9 cellular contexts compared by ENCODE assay signal in the genomic region with DNA sequence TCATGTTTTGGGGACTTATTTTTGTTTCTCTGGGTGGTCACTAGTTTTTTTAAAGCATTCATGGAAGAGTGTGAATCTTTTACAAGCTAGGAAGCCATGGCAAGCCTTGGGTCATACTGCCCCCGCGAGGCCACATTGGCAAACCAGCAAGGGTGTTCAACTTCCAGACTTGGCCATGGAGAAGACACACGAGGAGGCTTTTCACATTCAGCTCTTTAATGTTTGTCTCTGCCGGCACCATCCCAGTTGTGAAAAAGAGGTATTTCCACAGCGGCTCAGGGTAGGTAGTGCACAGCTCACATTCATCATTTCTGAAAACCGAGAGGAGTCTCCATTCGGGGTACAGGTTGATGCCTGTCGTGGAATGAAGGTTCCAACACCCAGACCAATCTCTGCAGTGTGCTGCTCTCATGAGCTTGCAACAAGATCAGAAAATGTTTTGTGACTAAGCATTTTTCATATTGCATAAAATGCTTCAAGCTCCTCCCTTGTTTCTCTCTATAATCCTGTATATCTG. TPM values are rescaled to one million over a fixed set of nuclear protein-coding genes. Genes with fewer than 3 reads are reported as not detected.
DNase-seq lines count a peak whose midpoint lies in the region; ATAC-seq and TF ChIP-seq lines count a peak whose summit lies in the region.
"Had no signal": no experiment of that assay in that cellular context is flagged by ENCODE, and none has a peak within 500 bp of the region (broad histone marks: within the 10 kb centered on the region; RNA-seq: fewer than 3 reads in every experiment).

No MANE protein-coding gene starts in this region.

- DNase-seq in MM.1S (peak; percentile 80), dermis blood vessel endothelial cell (peak; percentile 74), lung (ENCODE audit: low spot score) (peak; percentile 75), putamen (ENCODE audit: low spot score) (no peak), NCI-H2029 (lab: John Stamatoyannopoulos, UW) (no peak)
- peak; percentile 90 for DNase-seq in activated CD4-positive, alpha-beta T cell treated with anti-CD3 and anti-CD28 coated beads, Interleukin-2, amount 10 ng/mL, durations not matched to agents 24 days and 14 days
- DNase-seq in stimulated activated CD8-positive, alpha-beta memory T cell treated with anti-CD3 and anti-CD28 coated beads, Interleukin-4, amount 100 ng/mL, for 24 hours (ENCODE audit: low read depth) = peak; percentile 56

- H3K9me3 ChIP-seq in DOHH2 (ENCODE audit: control insufficient read depth, insufficient read depth, low read length) = no peaks in the 10 kb centered on the region
- no peaks in the 10 kb centered on the region for H3K9me3 ChIP-seq in MM.1S (replicated peaks; ENCODE audit: insufficient read depth, low read length)
- H3K9me3 ChIP-seq in lung (ENCODE audit: control insufficient read depth in 2 of 2, insufficient read depth in 1 of 2, low read length in 1 of 2) = no peaks in the 10 kb centered on the region
- H3K9me3 ChIP-seq: SJSA1 had no signal

- TF ChIP-seq CTCF in DOHH2 (IDR thresholded peaks at IDR 0.05; ENCODE audit: low read depth, low read length, poor library complexity, severe bottlenecking) (peak; percentile 84), MM.1S (IDR thresholded peaks at IDR 0.05; ENCODE audit: low read length) (peak; percentile 92), lung (IDR thresholded peaks at IDR 0.05; ENCODE audit: control extremely low read depth, extremely low read depth) (peak; percentile 67)

- peak overlapping the region; percentile 27 for H2AFZ ChIP-seq in MM.1S (ENCODE audit: low read length)

- no peaks in the 10 kb centered on the region for H3F3A ChIP-seq in DOHH2 (ENCODE audit: control insufficient read depth, insufficient read depth)
- H3F3A ChIP-seq in MM.1S (ENCODE audit: insufficient read depth, low read length) = peaks cover 30% of the 10 kb centered on the region

- intact Hi-C loops in activated CD4-positive, alpha-beta T cell treated with anti-CD3 and anti-CD28 coated beads, Interleukin-2, amount 10 ng/mL, durations not matched to agents 24 days and 14 days (cut with micrococcal nuclease) = loop anchor here (1.0 to 10.0 kb wide), 4 partner anchors 62 to 614 kb away; no protein-coding TSS in a partner anchor

- no peak overlapping the region for H3K9ac ChIP-seq in MM.1S (ENCODE audit: low read length)

- no peak overlapping the region for H3K4me2 ChIP-seq in DOHH2 (ENCODE audit: low read length)
- H3K4me2 ChIP-seq in MM.1S (ENCODE audit: low read depth, low read length) = peak overlapping the region; percentile 47

- no peak overlapping the region for H3K27ac ChIP-seq in DOHH2 (ENCODE audit: low read depth, low read length)
- H3K27ac ChIP-seq in MM.1S (ENCODE audit: low read length) = peak overlapping the region; percentile 12; the same call in 1 of the 2 replicates
- H3K27ac ChIP-seq in lung (ENCODE audit: low read depth in 1 of 2, low read length in 1 of 2) = no peak overlapping the region
- H3K27ac ChIP-seq: SJSA1 had no signal

- H3K4me3 ChIP-seq in DOHH2 (ENCODE audit: low read length) (no peak overlapping the region), MM.1S (ENCODE audit: low read length) (no peak overlapping the region), lung (no peak overlapping the region)
- H3K4me3 ChIP-seq: SJSA1 had no signal

- whole genome bisulfite sequencing in lung, 2 donors = 46% methylated on average over 8 of the region's 8 CpGs

- H3K36me3 Mint-ChIP-seq in activated CD4-positive, alpha-beta T cell treated with anti-CD3 and anti-CD28 coated beads, Interleukin-2, amount 10 ng/mL, durations not matched to agents 24 days and 14 days (ENCODE audit: low read depth) = peaks cover 7% of the 10 kb centered on the region

- H3K27me3 ChIP-seq in DOHH2 (ENCODE audit: control insufficient read depth, low read length) = peaks cover 21% of the 10 kb centered on the region
- H3K27me3 ChIP-seq in MM.1S (replicated peaks; ENCODE audit: insufficient read depth, low read length) = no peaks in the 10 kb centered on the region
- H3K27me3 ChIP-seq in lung (ENCODE audit: control insufficient read depth, insufficient read depth) = no peaks in the 10 kb centered on the region
- H3K27me3 ChIP-seq: SJSA1 had no signal

- peaks cover 23% of the 10 kb centered on the region for H3K27me3 Mint-ChIP-seq in activated CD4-positive, alpha-beta T cell treated with anti-CD3 and anti-CD28 coated beads, Interleukin-2, amount 10 ng/mL, durations not matched to agents 24 days and 14 days

- no peak overlapping the region for H3K4me3 Mint-ChIP-seq in activated CD4-positive, alpha-beta T cell treated with anti-CD3 and anti-CD28 coated beads, Interleukin-2, amount 10 ng/mL, durations not matched to agents 24 days and 14 days

- H3K9me3 Mint-ChIP-seq in activated CD4-positive, alpha-beta T cell treated with anti-CD3 and anti-CD28 coated beads, Interleukin-2, amount 10 ng/mL, durations not matched to agents 24 days and 14 days = no peaks in the 10 kb centered on the region

- H4K20me1 ChIP-seq in DOHH2 (ENCODE audit: control insufficient read depth, insufficient read depth, low read depth, low read length) (no peaks in the 10 kb centered on the region), MM.1S (ENCODE audit: insufficient read depth, low read length) (no peaks in the 10 kb centered on the region)

- no peaks in the 10 kb centered on the region for H3K79me2 ChIP-seq in DOHH2 (ENCODE audit: control insufficient read depth, low read length)
- H3K79me2 ChIP-seq in MM.1S (ENCODE audit: low read length) = no peaks in the 10 kb centered on the region

- H3K4me1 Mint-ChIP-seq in activated CD4-positive, alpha-beta T cell treated with anti-CD3 and anti-CD28 coated beads, Interleukin-2, amount 10 ng/mL, durations not matched to agents 24 days and 14 days = peaks cover 42% of the 10 kb centered on the region

- peaks cover 3% of the 10 kb centered on the region for H3K4me1 ChIP-seq in DOHH2 (ENCODE audit: control insufficient read depth, low read length)
- H3K4me1 ChIP-seq in MM.1S (ENCODE audit: low read length) = peaks cover 56% of the 10 kb centered on the region
- peaks cover 0 to 11% of the 10 kb centered on the region in 2 donors for H3K4me1 ChIP-seq in lung (ENCODE audit: control insufficient read depth in 2 of 2, insufficient read depth in 2 of 2, low read length in 2 of 2)

- no peak for ATAC-seq in lung (ENCODE audit: insufficient read depth, low FRiP score)

- H3K36me3 ChIP-seq in DOHH2 (ENCODE audit: control insufficient read depth, low read length) = no peaks in the 10 kb centered on the region
- no peaks in the 10 kb centered on the region for H3K36me3 ChIP-seq in MM.1S (replicated peaks; ENCODE audit: insufficient read depth, low read length)
- no peaks in the 10 kb centered on the region for H3K36me3 ChIP-seq in lung (ENCODE audit: control insufficient read depth in 2 of 2, insufficient read depth in 2 of 2, low read length in 2 of 2)
- H3K36me3 ChIP-seq: SJSA1 had no signal

- peak overlapping the region; percentile 57 for H3K27ac Mint-ChIP-seq in activated CD4-positive, alpha-beta T cell treated with anti-CD3 and anti-CD28 coated beads, Interleukin-2, amount 10 ng/mL, durations not matched to agents 24 days and 14 days

- H3K9me2 ChIP-seq in DOHH2 (replicated peaks; ENCODE audit: control insufficient read depth, low read length) = no peaks in the 10 kb centered on the region
- no peaks in the 10 kb centered on the region for H3K9me2 ChIP-seq in MM.1S (replicated peaks; ENCODE audit: insufficient read depth, low read length)

RNA-seq across cellular contexts. Expression of a gene that starts 7.7 kb away (rescaled TPM):
- total RNA-seq in activated CD4-positive, alpha-beta T cell treated with anti-CD3 and anti-CD28 coated beads, Interleukin-2, amount 10 ng/mL, durations not matched to agents 24 days and 14 days = 1.7 and 2.3 TPM in 2 replicates
- total RNA-seq in dermis blood vessel endothelial cell = not detected in 2 replicates
- total RNA-seq in lung = 1 to 10 TPM; 2.2 to 4.4 TPM
- 10 to 100 TPM in 1 of 2 donors, 1 to 10 TPM in 1; 2.9 to 16.6 TPM for polyA plus RNA-seq in lung
- total RNA-seq: SJSA1 had no signal

RNA-seq across cellular contexts. Expression of a gene that starts 24.6 kb away (rescaled TPM):
- total RNA-seq in activated CD4-positive, alpha-beta T cell treated with anti-CD3 and anti-CD28 coated beads, Interleukin-2, amount 10 ng/mL, durations not matched to agents 24 days and 14 days = 6.1 and 6.8 TPM in 2 replicates
- not detected in 2 replicates for total RNA-seq in dermis blood vessel endothelial cell
- total RNA-seq in lung = 1 to 10 TPM; 8.0 to 8.8 TPM
- polyA plus RNA-seq in lung = 10 to 100 TPM in 1 of 2 donors, 1 to 10 TPM in 1; 1.7 to 21.2 TPM
- total RNA-seq: SJSA1 had no signal

RNA-seq across cellular contexts. Expression of a gene that starts 28.6 kb away (rescaled TPM):
- total RNA-seq in activated CD4-positive, alpha-beta T cell treated with anti-CD3 and anti-CD28 coated beads, Interleukin-2, amount 10 ng/mL, durations not matched to agents 24 days and 14 days = 1.7 and 1.9 TPM in 2 replicates
- 5.1 and 5.7 TPM in 2 replicates for total RNA-seq in dermis blood vessel endothelial cell
- total RNA-seq in lung = 10 to 100 TPM; 18.9 to 20.6 TPM
- 10 to 100 TPM; 11.0 to 95.9 TPM for polyA plus RNA-seq in lung

Comparison
In these comparisons a context has a peak if more than half of its experiments do, and no peak if none do; other contexts are left out.
1. DNase-seq: peak in MM.1S (single experiment), activated CD4-positive, alpha-beta T cell treated with anti-CD3 and anti-CD28 coated beads, Interleukin-2, amount 10 ng/mL, durations not matched to agents 24 days and 14 days (single experiment), dermis blood vessel endothelial cell (single experiment), lung (single experiment) and stimulated activated CD8-positive, alpha-beta memory T cell treated with anti-CD3 and anti-CD28 coated beads, Interleukin-4, amount 100 ng/mL, for 24 hours (single experiment); none in putamen (single experiment) and NCI-H2029 (single experiment).
2. Peak in every context shown above with its lines, with median percentiles within 50 percentile points of each other: CTCF ChIP-seq.